In the genomic region with DNA sequence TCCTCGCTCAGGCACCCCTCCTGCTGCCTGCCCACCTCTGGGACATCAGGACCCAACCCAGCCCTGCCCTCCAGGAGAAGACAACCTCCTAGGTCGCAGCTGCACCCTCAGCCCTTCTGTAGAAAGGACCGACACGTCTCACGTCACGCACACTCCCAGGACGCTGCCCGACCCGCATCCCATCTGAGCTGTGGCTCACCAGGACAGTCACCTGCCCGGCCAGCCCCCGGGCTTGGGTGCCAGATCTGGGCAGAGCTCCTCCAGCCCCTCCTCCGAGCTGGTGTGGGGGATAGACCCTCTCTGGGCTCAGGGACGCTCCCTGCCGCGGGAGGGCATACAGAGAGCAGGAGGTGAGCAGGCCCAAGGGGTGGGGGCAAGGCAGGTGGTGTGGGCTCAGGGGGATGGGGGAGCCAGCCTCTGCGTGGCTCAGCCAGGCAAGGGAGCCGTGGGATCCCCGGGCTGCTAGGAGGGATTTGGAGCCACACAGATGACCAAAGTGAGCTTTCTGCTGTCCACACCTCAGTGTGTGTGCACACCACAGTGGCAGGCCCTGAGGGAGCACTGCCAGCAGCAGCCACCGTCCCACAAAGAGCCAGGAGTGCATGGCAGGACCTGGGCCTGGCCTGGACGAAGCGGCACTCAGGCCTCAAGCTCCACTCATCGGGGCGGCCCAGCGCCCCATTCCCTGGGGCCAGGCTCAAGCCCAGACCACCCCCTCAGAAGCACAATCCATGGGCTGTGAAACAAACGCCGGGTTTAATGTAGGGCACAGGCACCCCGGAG, we compare ENCODE assay signal across 18 cellular contexts. TPM values are rescaled to one million over a fixed set of nuclear protein-coding genes. Genes with fewer than 3 reads are reported as not detected.
DNase-seq lines count a peak whose midpoint lies in the region; ATAC-seq, FAIRE-seq and TF ChIP-seq lines count a peak whose summit lies in the region.
"Had no signal": no experiment of that assay in that cellular context is flagged by ENCODE, and none has a peak within 500 bp of the region (broad histone marks: within the 10 kb centered on the region; RNA-seq: fewer than 3 reads in every experiment).

No MANE protein-coding gene starts in this region.

- no peak overlapping the region for H2BK15ac ChIP-seq in H1 (ENCODE audit: low read length)

- WGBS in H1 (ENCODE audit: extremely low coverage in 1 of 2, insufficient coverage in 1 of 2, insufficient read length in 1 of 2, insufficient replicate concordance in 2 of 2, low coverage in 1 of 2, low lambda C conversion rate in 2 of 2, missing lambda C conversion rate in 1 of 2), 2 experiments: 90% methylated on average over 23 of the region's 27 CpGs; no CpG with 5 or more reads in 1 of the 2 experiments
- 43 to 68% (median 45%) methylated on average over 26 to 27 of the region's 27 CpGs for WGBS in small intestine, 3 donors

- H3K4me1 Mint-ChIP-seq in CD8-positive, alpha-beta T cell (ENCODE audit: low read depth): peaks cover 36% of the 10 kb centered on the region
- no peaks in the 10 kb centered on the region for H3K4me1 Mint-ChIP-seq in osteocyte (ENCODE audit: unreplicated experiment)

- H4K20me1 ChIP-seq in H1 (replicated peaks in 1 of 2; ENCODE audit: control insufficient read depth in 1 of 2, insufficient read depth in 2 of 2, low read length in 2 of 2): peaks cover 0 to 7% of the 10 kb centered on the region in 2 experiments

- no peak overlapping the region for H4K91ac ChIP-seq in H1 (replicated peaks; ENCODE audit: insufficient read length, low read length)

- H3K23ac ChIP-seq in H1 (ENCODE audit: insufficient read length): no peak overlapping the region

- H3K23me2 ChIP-seq in H1 (ENCODE audit: low read depth, low read length): no peaks in the 10 kb centered on the region

- H3K9me3 Mint-ChIP-seq in CD8-positive, alpha-beta T cell: no peaks in the 10 kb centered on the region
- no peaks in the 10 kb centered on the region for H3K9me3 Mint-ChIP-seq in osteocyte (ENCODE audit: unreplicated experiment)
- H3K9me3 Mint-ChIP-seq: activated CD4-positive, alpha-beta memory T cell treated with anti-CD3 and anti-CD28 coated beads for 36 hours; HFFc6; mesothelial cell of epicardium had no signal

- CTCF ChIA-PET in CD8-positive, alpha-beta T cell (lab: Charles Lee): interaction anchor here (0.9 to 2.9 kb wide), 6 partner anchors 8 to 89 kb away, joined by 3 to 10 read pairs (median 3); no protein-coding TSS in a partner anchor
- CTCF ChIA-PET in RWPE1 (lab: Yijun Ruan, JAX) (interaction anchor here (0.6 to 1.1 kb wide), 3 partner anchors 10 to 93 kb away, joined by 3 read pairs; no protein-coding TSS in a partner anchor), H1 (lab: Charles Lee; ENCODE audit: partially characterized antibody) (interaction anchor here (1.3 to 22.9 kb wide), 5 partner anchors 9 to 38 kb away, joined by 3 to 307 read pairs (median 6); a partner anchor contains a TSS)

- H2AK5ac ChIP-seq in H1 (ENCODE audit: low read depth, low read length): no peak overlapping the region

- intact Hi-C loops in CD8-positive, alpha-beta T cell (cut with DNase I, micrococcal nuclease): loop anchor here (1.0 to 5.0 kb wide), 3 partner anchors 34 to 231 kb away; a partner anchor contains a TSS

- FAIRE-seq in H1 (lab: Jason Lieb, UNC) (no peak), small intestine (lab: Jason Lieb, UNC) (no peak)
- FAIRE-seq: endometrium, GM12892 had no signal

- POLR2A ChIA-PET in CD8-positive, alpha-beta T cell (lab: Charles Lee): interaction anchor here (0.8 to 2.8 kb wide), 10 partner anchors 10 to 95 kb away, joined by 3 to 9 read pairs (median 5); a partner anchor contains a TSS
- POLR2A ChIA-PET in RWPE1 (lab: Yijun Ruan, JAX; ENCODE audit: low non-redundant PET) (no interaction called here), H1 (lab: Charles Lee; ENCODE audit: partially characterized antibody) (interaction anchor here (1.5 kb wide), 1 partner anchor 8 kb away, joined by 3 read pairs; no protein-coding TSS in a partner anchor)

- H4K5ac ChIP-seq in H1 (ENCODE audit: insufficient read length, low read depth, low read length): no peak overlapping the region

- H4K8ac ChIP-seq in H1 (ENCODE audit: extremely low read depth, insufficient read depth, low read length): peak overlapping the region; percentile 14

- no peak overlapping the region for H2BK20ac ChIP-seq in H1 (ENCODE audit: low read length)

- H3K4me1 ChIP-seq in CD8-positive, alpha-beta T cell (ENCODE audit: insufficient read depth, low read length): peaks cover 24% of the 10 kb centered on the region
- H3K4me1 ChIP-seq in H1 (replicated peaks in 1 of 4; ENCODE audit: control insufficient read depth in 3 of 4, insufficient read depth in 4 of 4, low read length in 3 of 4): peaks cover 0 to 5% (median 3%) of the 10 kb centered on the region in 4 experiments; a peak in 4 of 7 replicates
- peaks cover 4 to 30% of the 10 kb centered on the region in 2 donors for H3K4me1 ChIP-seq in small intestine (ENCODE audit: control insufficient read depth in 2 of 2, insufficient read depth in 1 of 2, low read depth in 1 of 2, low read length in 1 of 2)
- H3K4me1 ChIP-seq: ascending aorta had no signal

- H2AFZ ChIP-seq in H1 (ENCODE audit: low read length): no peak overlapping the region

- H3K56ac ChIP-seq in H1 (replicated peaks; ENCODE audit: insufficient read length, low read depth, low read length): no peak overlapping the region

- no peak for TF ChIP-seq RAD21 in H1 (IDR thresholded peaks at IDR 0.05 in 1 of 2, conservative IDR thresholded peaks at IDR 0.05 in 1 of 2; ENCODE audit: low read depth in 2 of 2, low read length in 2 of 2)

- H2BK5ac ChIP-seq in H1 (ENCODE audit: low read depth, low read length): 0 out of 2 replicates have a peak overlapping the region, but pooled peaks have one; percentile 35

- peaks cover 23% of the 10 kb centered on the region for H3K36me3 ChIP-seq in CD8-positive, alpha-beta T cell (ENCODE audit: insufficient read depth, low read length)
- H3K36me3 ChIP-seq in H1 (ENCODE audit: control insufficient read depth in 2 of 4, insufficient read depth in 4 of 4, low read length in 3 of 4) (0 out of 8 replicates have a peak, but pooled peaks cover 0 to 3% (median 0%) of the 10 kb centered on the region in 4 experiments), small intestine (ENCODE audit: control insufficient read depth in 2 of 2, insufficient read depth in 2 of 2, low read length in 2 of 2) (peaks cover 0 to 4% of the 10 kb centered on the region in 2 donors)

- H3K79me1 ChIP-seq in H1 (ENCODE audit: low read depth, low read length): no peaks in the 10 kb centered on the region

- H3K4ac ChIP-seq in H1 (replicated peaks; ENCODE audit: insufficient read length, low read depth, low read length): no peak overlapping the region

- H3K27ac Mint-ChIP-seq in CD8-positive, alpha-beta T cell: peak overlapping the region; percentile 27
- no peak overlapping the region for H3K27ac Mint-ChIP-seq in osteocyte (ENCODE audit: unreplicated experiment)
- H3K27ac Mint-ChIP-seq: HFFc6, mesothelial cell of epicardium had no signal

- no peak overlapping the region; the same call in 1 of the 2 replicates for H2BK12ac ChIP-seq in H1 (ENCODE audit: low read depth, low read length)

- no peak overlapping the region for H2BK120ac ChIP-seq in H1 (replicated peaks; ENCODE audit: low read depth, low read length)

- H3K18ac ChIP-seq in H1 (ENCODE audit: extremely low read depth, low read length): no peak overlapping the region

- no peak overlapping the region for H3K9ac ChIP-seq in H1 (replicated peaks in 1 of 4; ENCODE audit: extremely low read depth in 1 of 4, low read depth in 3 of 4, low read length in 3 of 4)

- H3K4me3 ChIP-seq in CD8-positive, alpha-beta T cell (ENCODE audit: low read depth, low read length): no peak overlapping the region
- H3K4me3 ChIP-seq in H1 (ENCODE audit: extremely low read depth in 1 of 4, insufficient read depth in 2 of 4, low read depth in 3 of 4, low read length in 4 of 4) (no peak overlapping the region), small intestine (ENCODE audit: low read depth in 1 of 2, low read length in 2 of 2) (no peak overlapping the region)
- H3K4me3 ChIP-seq: ascending aorta had no signal

- DNase-seq in CD8-positive, alpha-beta T cell: peak in 1 of 7 experiments; percentile 60
- no peak for DNase-seq in RWPE1 (ENCODE audit: low spot score)
- DNase-seq in H1 (ENCODE audit: low read depth in 1 of 2, low spot score in 2 of 2): no peak
- peak; percentile 43 for DNase-seq in small intestine
- DNase-seq in NCI-H1092 treated with DMSO at 0.1 percent for 48 hours (lab: John Stamatoyannopoulos, UW): no peak
- DNase-seq in osteocyte (ENCODE audit: extremely low spot score, unreplicated experiment): no peak
- DNase-seq: activated CD4-positive, alpha-beta memory T cell treated with anti-CD3 and anti-CD28 coated beads for 36 hours; DMS 273 treated with DMSO at 0.1 percent for 48 hours; GDM1; HFFc6; NCI-H1105 treated with DMSO at 0.1 percent for 48 hours; NCI-H524; nucleus accumbens had no signal

- ATAC-seq in CD8-positive, alpha-beta T cell: no peak
- no peak for ATAC-seq in HG02981 (IDR thresholded peaks at IDR 0.05; ENCODE audit: unreplicated experiment)

- H3K27me3 ChIP-seq in CD8-positive, alpha-beta T cell (ENCODE audit: insufficient read depth, low read length): no peaks in the 10 kb centered on the region
- no peaks in the 10 kb centered on the region for H3K27me3 ChIP-seq in H1 (replicated peaks in 1 of 4; ENCODE audit: control insufficient read depth in 3 of 4, extremely low read depth in 1 of 4, insufficient read depth in 3 of 4, low read length in 3 of 4)
- H3K27me3 ChIP-seq in small intestine (ENCODE audit: control insufficient read depth in 2 of 2, insufficient read depth in 2 of 2, low read length in 2 of 2): no peaks in the 10 kb centered on the region
- H3K27me3 ChIP-seq: ascending aorta had no signal

- no peak overlapping the region for H3K27ac ChIP-seq in CD8-positive, alpha-beta T cell (ENCODE audit: low read depth, low read length)
- peak overlapping the region; percentile 43; the same call in 1 of the 2 replicates for H3K27ac ChIP-seq in RWPE1
- H3K27ac ChIP-seq in H1 (ENCODE audit: low read depth, low read length): no peak overlapping the region
- H3K27ac ChIP-seq in small intestine (ENCODE audit: low read depth in 1 of 2, low read length in 1 of 2): peak overlapping the region; percentile 89 to 92
- H3K27ac ChIP-seq: ascending aorta had no signal

- no peak overlapping the region for H3K4me3 Mint-ChIP-seq in CD8-positive, alpha-beta T cell
- H3K4me3 Mint-ChIP-seq in osteocyte (ENCODE audit: unreplicated experiment): no peak overlapping the region
- H3K4me3 Mint-ChIP-seq: activated CD4-positive, alpha-beta memory T cell treated with anti-CD3 and anti-CD28 coated beads for 36 hours; HFFc6; mesothelial cell of epicardium had no signal

- TF ChIP-seq CTCF in CD8-positive, alpha-beta T cell (IDR thresholded peaks at IDR 0.05): no peak
- no peak for TF ChIP-seq CTCF in RWPE1 (conservative IDR thresholded peaks at IDR 0.05; ENCODE audit: low read depth)
- TF ChIP-seq CTCF in H1 (IDR thresholded peaks at IDR 0.05; ENCODE audit: control extremely low read depth in 1 of 3, insufficient read depth in 1 of 3, low read depth in 1 of 3, low read length in 3 of 3): no peak
- TF ChIP-seq CTCF in osteocyte (IDR thresholded peaks at IDR 0.05): no peak

- no peak for TF ChIP-seq EP300 in H1 (IDR thresholded peaks at IDR 0.05; ENCODE audit: borderline replicate concordance in 1 of 2, low read depth in 2 of 2, low read length in 2 of 2)

- no peak overlapping the region for H3K14ac ChIP-seq in H1 (ENCODE audit: insufficient read length)

- no peak for TF ChIP-seq POLR2A in H1 (IDR thresholded peaks at IDR 0.05; ENCODE audit: control extremely low read depth in 1 of 2, low read depth in 2 of 2, low read length in 2 of 2)

- no peaks in the 10 kb centered on the region for H3K27me3 Mint-ChIP-seq in CD8-positive, alpha-beta T cell (ENCODE audit: low read depth)
- H3K27me3 Mint-ChIP-seq in osteocyte (ENCODE audit: unreplicated experiment): no peaks in the 10 kb centered on the region
- H3K27me3 Mint-ChIP-seq: activated CD4-positive, alpha-beta memory T cell treated with anti-CD3 and anti-CD28 coated beads for 36 hours had no signal

- no peaks in the 10 kb centered on the region; a peak in 1 of 4 replicates for H3K79me2 ChIP-seq in H1 (ENCODE audit: control insufficient read depth in 1 of 2, insufficient read depth in 2 of 2, low read length in 2 of 2)

- H3K9me3 ChIP-seq in CD8-positive, alpha-beta T cell (ENCODE audit: low read length): no peaks in the 10 kb centered on the region
- H3K9me3 ChIP-seq in H1 (ENCODE audit: insufficient read depth in 2 of 2, low read depth in 1 of 2, low read length in 1 of 2) (no peaks in the 10 kb centered on the region), small intestine (ENCODE audit: control insufficient read depth, low read depth) (no peaks in the 10 kb centered on the region)
- H3K9me3 ChIP-seq: ascending aorta had no signal

- H3K4me2 ChIP-seq in H1 (ENCODE audit: insufficient read depth in 1 of 2, low read depth in 2 of 2, low read length in 2 of 2): no peak overlapping the region

- peaks cover 28% of the 10 kb centered on the region for H3K36me3 Mint-ChIP-seq in CD8-positive, alpha-beta T cell
- H3K36me3 Mint-ChIP-seq in osteocyte (ENCODE audit: unreplicated experiment): peaks cover 5% of the 10 kb centered on the region

RNA-seq across cellular contexts. Expression of a gene that starts 13.6 kb away (rescaled TPM):
- total RNA-seq in CD8-positive, alpha-beta T cell: under 1 TPM; 0.22 to 0.60 TPM
- 0.61 and 0.94 TPM in 2 replicates for total RNA-seq in H1 (2021; fragmentation: NEBNext Ultra II Directional; extraction: Animal tissue kit (Norgen Biotek cat#: 25700))
- 0.60 and 0.82 TPM in 2 replicates for polyA plus RNA-seq in H1 (2011; rRNA removed)
- polyA plus RNA-seq in H1 (2011; cell fraction: cytosol; rRNA removed): 0.37 TPM
- 1.0 TPM for polyA plus RNA-seq in H1 (2011; cell fraction: nucleus; rRNA removed)
- polyA plus RNA-seq in H1 (2012, experiment 1 of 2): 0.39 to 1.5 TPM (median 0.71 TPM) in 4 replicates
- 1.3 TPM for polyA plus RNA-seq in H1 (2012, experiment 2 of 2)
- polyA plus RNA-seq in H1 (2013, experiment 1 of 2): 0.61 TPM
- polyA plus RNA-seq in H1 (2013, experiment 2 of 2): 0.55 TPM
- 0.07 and 0.19 TPM in 2 replicates for polyA minus RNA-seq in H1 (2011; rRNA and poly(A)+ RNA removed)
- not detected for polyA minus RNA-seq in H1 (2011; cell fraction: cytosol; rRNA and poly(A)+ RNA removed)
- 1.5 TPM for polyA minus RNA-seq in H1 (2011; cell fraction: nucleus; rRNA and poly(A)+ RNA removed)
- polyA plus RNA-seq in small intestine: 10 to 100 TPM; 16.1 to 47.0 (median 19.7) TPM
- total RNA-seq in osteocyte: 0.19 and 0.21 TPM in 2 replicates
- total RNA-seq: HFFc6 had no signal

Comparison
In these comparisons a context has a peak if more than half of its experiments do, and no peak if none do; other contexts are left out.
1. H3K27ac ChIP-seq: peak in RWPE1 (single experiment) and small intestine (2 of 2); none in CD8-positive, alpha-beta T cell (single experiment) and H1 (single experiment).